Comparison of ENCODE assay signal across 8 cellular contexts in the genomic region with DNA sequence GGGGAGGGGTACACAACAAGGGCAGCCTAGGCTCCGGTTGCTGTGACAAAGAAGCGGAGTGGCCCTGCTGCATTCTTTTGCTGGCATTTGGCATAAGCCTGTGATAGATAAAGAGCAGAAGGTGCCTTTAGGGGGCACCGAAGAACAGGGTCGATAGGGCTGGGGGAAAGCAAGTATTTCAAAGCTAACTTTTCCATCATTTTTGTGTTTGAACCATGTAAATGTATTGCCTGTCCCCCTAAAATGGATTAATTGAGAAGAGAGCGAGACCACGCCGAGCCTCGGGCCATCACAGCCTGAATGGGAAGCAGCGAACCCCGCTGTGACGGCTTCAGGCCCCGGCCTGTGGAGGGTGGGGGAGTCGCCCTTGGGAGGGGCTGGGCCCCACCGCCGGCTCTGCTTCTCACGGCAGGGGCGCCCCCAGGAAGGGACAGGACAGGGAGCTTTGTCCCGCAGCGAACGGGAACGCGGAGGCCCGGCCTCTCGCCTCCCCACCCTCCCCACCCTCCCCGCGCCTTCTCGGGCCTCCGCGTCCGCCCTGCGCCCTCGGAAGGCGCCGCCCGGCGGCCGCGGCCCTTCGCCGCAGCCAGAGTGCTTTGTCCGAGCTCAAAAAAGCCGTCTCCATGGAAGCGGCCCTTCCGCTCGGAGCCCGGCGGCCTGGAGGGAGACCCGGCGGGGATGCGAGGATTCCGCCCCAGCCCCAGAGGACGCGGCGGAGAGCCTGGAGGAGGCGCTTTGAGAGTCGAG. TPM values are rescaled to one million over a fixed set of nuclear protein-coding genes. Genes with fewer than 3 reads are reported as not detected.
DNase-seq lines count a peak whose midpoint lies in the region; ATAC-seq and TF ChIP-seq lines count a peak whose summit lies in the region.

No MANE protein-coding gene starts in this region.

- TF ChIP-seq CTCF in prostate gland (IDR thresholded peaks at IDR 0.05), result peak in 3 of 4 experiments; percentile 27 to 52 (median 51)

- peaks cover 4 to 13% (median 5%) of the 10 kb centered on the region in 3 donors for H3K4me1 Mint-ChIP-seq in CD8-positive, alpha-beta memory T cell

- H3K27ac ChIP-seq in CD8-positive, alpha-beta memory T cell (ENCODE audit: low read depth, low read length), result no peak overlapping the region
- peak overlapping the region; percentile 15 for H3K27ac ChIP-seq in adipose tissue (ENCODE audit: low read depth, low read length)
- H3K27ac ChIP-seq in right cardiac atrium (ENCODE audit: low read length), result peak overlapping the region; percentile 33
- H3K27ac ChIP-seq in prostate gland, result peak overlapping the region; percentile 70 to 87

- H3K4me3 Mint-ChIP-seq in CD8-positive, alpha-beta memory T cell, result peak overlapping the region in 6 of 7 donors; percentile 62 to 91 (median 77)

- 1 to 2% (median 1%) methylated on average over 29 to 56 of the region's 56 CpGs for WGBS in adipose tissue, 3 donors
- WGBS in right cardiac atrium, result 2% methylated on average over 55 of the region's 56 CpGs
- 3% methylated on average over 32 of the region's 56 CpGs for WGBS in prostate gland

- H3K36me3 Mint-ChIP-seq in CD8-positive, alpha-beta memory T cell, result no peaks in the 10 kb centered on the region

- CTCF ChIA-PET in CD8-positive, alpha-beta memory T cell (lab: Charles Lee), result no interaction called here

- peaks cover 0 to 2% (median 0%) of the 10 kb centered on the region in 5 donors for H3K9me3 Mint-ChIP-seq in CD8-positive, alpha-beta memory T cell

- H3K27ac Mint-ChIP-seq in CD8-positive, alpha-beta memory T cell, result no peak overlapping the region

- H3K9me3 ChIP-seq in CD8-positive, alpha-beta memory T cell (ENCODE audit: low read length), result no peaks in the 10 kb centered on the region
- H3K9me3 ChIP-seq in right cardiac atrium (ENCODE audit: control insufficient read depth, low read length), result no peaks in the 10 kb centered on the region
- no peaks in the 10 kb centered on the region for H3K9me3 ChIP-seq in prostate gland

- peak; percentile 16 for TF ChIP-seq POLR2A in prostate gland (IDR thresholded peaks at IDR 0.05)

- H3K4me3 ChIP-seq in CD8-positive, alpha-beta memory T cell (ENCODE audit: low read length), result no peak overlapping the region
- peak overlapping the region; percentile 41 for H3K4me3 ChIP-seq in right cardiac atrium (ENCODE audit: low read length)
- peak overlapping the region; percentile 36 to 43 for H3K4me3 ChIP-seq in prostate gland

- intact Hi-C loops in right cardiac atrium (cut with DNase I), result no loop called here
- intact Hi-C loops in prostate gland (cut with DNase I), result no loop called here

- H3K4me1 ChIP-seq in CD8-positive, alpha-beta memory T cell (ENCODE audit: insufficient read depth, low read length), result no peaks in the 10 kb centered on the region
- peaks cover 9% of the 10 kb centered on the region for H3K4me1 ChIP-seq in right cardiac atrium (ENCODE audit: control insufficient read depth, insufficient read depth, low read length)
- H3K4me1 ChIP-seq in prostate gland (replicated peaks), result no peaks in the 10 kb centered on the region

- ATAC-seq in right cardiac atrium (peak; percentile 82 to 83), HG03520 (IDR thresholded peaks at IDR 0.05; ENCODE audit: unreplicated experiment) (no peak), GM19455 (IDR thresholded peaks at IDR 0.05; ENCODE audit: unreplicated experiment) (no peak)

- peaks cover 40 to 76% of the 10 kb centered on the region in 2 donors for H3K27me3 Mint-ChIP-seq in CD8-positive, alpha-beta memory T cell

- POLR2A ChIA-PET in CD8-positive, alpha-beta memory T cell (lab: Charles Lee), result no interaction called here

- DNase-seq in CD8-positive, alpha-beta memory T cell, result no peak
- DNase-seq in HuH-7.5 (ENCODE audit: low spot score) (peak; percentile 47), right cardiac atrium (peak; percentile 56 to 83 (median 79)), prostate gland (ENCODE audit: low spot score) (peak; percentile 65), amniotic stem cell (lab: John Stamatoyannopoulos, UW) (no peak)

- H3K36me3 ChIP-seq in CD8-positive, alpha-beta memory T cell (ENCODE audit: insufficient read depth, low read length), result no peaks in the 10 kb centered on the region
- H3K36me3 ChIP-seq in prostate gland, result no peaks in the 10 kb centered on the region

- H3K27me3 ChIP-seq in CD8-positive, alpha-beta memory T cell (ENCODE audit: insufficient read depth, low read length, poor library complexity, severe bottlenecking), result peaks cover 14% of the 10 kb centered on the region
- no peaks in the 10 kb centered on the region for H3K27me3 ChIP-seq in right cardiac atrium (ENCODE audit: control insufficient read depth, insufficient read depth)
- no peaks in the 10 kb centered on the region for H3K27me3 ChIP-seq in prostate gland (replicated peaks; ENCODE audit: insufficient read depth)

RNA-seq across cellular contexts. Expression of a gene that starts 32.4 kb away (rescaled TPM):
- not detected for total RNA-seq in CD8-positive, alpha-beta memory T cell
- polyA plus RNA-seq in CD8-positive, alpha-beta memory T cell, result not detected
- 100 to 1,000 TPM in 1 of 3 donors, 10 to 100 TPM in 2; 38.3 to 262 (median 76.0) TPM for polyA plus RNA-seq in adipose tissue
- 10 to 100 TPM in 2 of 4 donors, 1 to 10 TPM in 2; 7.5 to 16.3 (median 12.5) TPM for total RNA-seq in right cardiac atrium
- polyA plus RNA-seq in right cardiac atrium, result 11.0 TPM
- total RNA-seq in prostate gland, result 10 to 100 TPM; 19.6 to 57.3 TPM

Comparison
In these comparisons a context has a peak if more than half of its experiments do, and no peak if none do; other contexts are left out.
1. DNase-seq: peak in HuH-7.5 (single experiment), right cardiac atrium (3 of 3) and prostate gland (single experiment); none in CD8-positive, alpha-beta memory T cell (0 of 5) and amniotic stem cell (single experiment).
2. ATAC-seq: peak in right cardiac atrium (2 of 2); none in HG03520 (single experiment) and GM19455 (single experiment).
3. RNA of a gene that starts 32.4 kb away (total RNA-seq): 19.6 to 57.3 TPM in prostate gland and 7.5 to 16.3 TPM in right cardiac atrium; not detected in CD8-positive, alpha-beta memory T cell; every median in the first group is over 4 times any median in the second.